In the genomic region with DNA sequence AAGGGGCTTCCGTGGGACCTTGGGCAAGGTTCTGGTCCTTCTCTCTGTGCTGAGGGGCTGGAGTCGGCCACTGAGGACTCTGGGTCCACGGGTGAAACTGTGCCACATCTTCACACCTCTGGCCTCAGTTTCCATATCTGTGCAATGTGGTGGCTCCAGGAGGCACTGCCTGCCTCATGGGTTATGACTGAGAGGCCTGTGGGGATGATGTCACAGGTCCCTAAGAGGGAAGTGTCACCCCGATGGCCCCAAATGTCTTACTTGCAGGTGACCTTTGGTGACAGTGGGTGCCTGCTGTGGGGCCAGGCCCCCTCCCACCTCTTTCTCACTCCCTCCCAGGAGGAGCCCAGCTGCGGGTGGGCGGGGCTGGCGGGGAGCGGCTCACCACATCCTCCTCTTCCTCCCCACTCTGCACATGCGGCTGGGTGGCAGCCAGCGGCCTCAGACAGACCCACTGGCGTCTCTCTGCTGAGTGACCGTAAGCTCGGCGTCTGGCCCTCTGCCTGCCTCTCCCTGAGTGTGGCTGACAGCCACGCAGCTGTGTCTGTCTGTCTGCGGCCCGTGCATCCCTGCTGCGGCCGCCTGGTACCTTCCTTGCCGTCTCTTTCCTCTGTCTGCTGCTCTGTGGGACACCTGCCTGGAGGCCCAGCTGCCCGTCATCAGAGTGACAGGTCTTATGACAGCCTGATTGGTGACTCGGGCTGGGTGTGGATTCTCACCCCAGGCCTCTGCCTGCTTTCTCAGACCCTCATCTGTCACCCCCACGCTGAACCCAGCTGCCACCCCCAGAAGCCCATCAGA, we compare ENCODE assay signal across 8 cellular contexts. TPM values are rescaled to one million over a fixed set of nuclear protein-coding genes. Genes with fewer than 3 reads are reported as not detected.
DNase-seq lines count a peak whose midpoint lies in the region; TF ChIP-seq lines count a peak whose summit lies in the region.

IL21R (plus strand) TSS at position 407 of the 801 bp plus-strand sequence. CDS start 27,898 bp downstream, outside the sequence.

- H3K27me3 ChIP-seq in parathyroid adenoma (ENCODE audit: control insufficient read depth, insufficient read depth, low read length): no peaks in the 10 kb centered on the region

- H3K27ac Mint-ChIP-seq in activated CD4-positive, alpha-beta T cell treated with anti-CD3 and anti-CD28 coated beads, Interleukin-2, amount 10 ng/mL, durations not matched to agents 7 days and 5 days: peak within 1 kb of the TSS; percentile 98

- peak within 1 kb of the TSS; percentile 98 for H3K4me3 Mint-ChIP-seq in activated CD4-positive, alpha-beta T cell treated with anti-CD3 and anti-CD28 coated beads, Interleukin-2, amount 10 ng/mL, durations not matched to agents 7 days and 5 days

- TF ChIP-seq CTCF in GM13976 (IDR thresholded peaks at IDR 0.05; ENCODE audit: borderline replicate concordance, control extremely low read depth, extremely low read depth, insufficient read depth, missing control alignments) (no peak), parathyroid adenoma (IDR thresholded peaks at IDR 0.05) (no peak)

- no peak within 1 kb of the TSS for H3K9ac ChIP-seq in parathyroid adenoma

- H3K4me3 ChIP-seq in parathyroid adenoma (ENCODE audit: low read depth, low read length): no peak within 1 kb of the TSS

- no peaks in the 10 kb centered on the region for H3K79me2 ChIP-seq in parathyroid adenoma

- peaks cover 58% of the 10 kb centered on the region for H3K4me1 Mint-ChIP-seq in activated CD4-positive, alpha-beta T cell treated with anti-CD3 and anti-CD28 coated beads, Interleukin-2, amount 10 ng/mL, durations not matched to agents 7 days and 5 days

- no peaks in the 10 kb centered on the region for H3K4me1 ChIP-seq in parathyroid adenoma

- no peak within 1 kb of the TSS for H3K4me2 ChIP-seq in parathyroid adenoma (ENCODE audit: low read length)

- H3K36me3 Mint-ChIP-seq in activated CD4-positive, alpha-beta T cell treated with anti-CD3 and anti-CD28 coated beads, Interleukin-2, amount 10 ng/mL, durations not matched to agents 7 days and 5 days (ENCODE audit: low read depth): peaks cover 37% of the 10 kb centered on the region

- H3K9me3 ChIP-seq in parathyroid adenoma (ENCODE audit: control insufficient read depth, low read length): no peaks in the 10 kb centered on the region

- H3K27ac ChIP-seq in parathyroid adenoma: no peak within 1 kb of the TSS

- no peaks in the 10 kb centered on the region for H3K36me3 ChIP-seq in parathyroid adenoma (ENCODE audit: control insufficient read depth, insufficient read depth, low read length)

- CTCF ChIA-PET in HEK293T (lab: Yijun Ruan, JAX): no interaction called here
- CTCF ChIA-PET in activated CD4-positive, alpha-beta T cell treated with anti-CD3 and anti-CD28 coated beads, Interleukin-2, amount 10 ng/mL, durations not matched to agents 7 days and 5 days (lab: Charles Lee): interaction anchor here (1.0 to 3.0 kb wide), 8 partner anchors 10 to 171 kb away, joined by 3 to 17 read pairs (median 4); no protein-coding TSS in a partner anchor

- peak within 1 kb of the TSS; percentile 73 for H2AFZ ChIP-seq in parathyroid adenoma

- POLR2A ChIA-PET in HEK293T (lab: Yijun Ruan, JAX): no interaction called here
- POLR2A ChIA-PET in activated CD4-positive, alpha-beta T cell treated with anti-CD3 and anti-CD28 coated beads, Interleukin-2, amount 10 ng/mL, durations not matched to agents 7 days and 5 days (lab: Charles Lee): no interaction called here

- in situ Hi-C loops in GM13976 (cut with MboI; ENCODE audit: low sequenced_read_pairs, unreplicated experiment): no loop called here

- DNase-seq in GM13976 (ENCODE audit: low spot score) (peak; percentile 84), HEK293T (ENCODE audit: extremely low spot score) (no peak), NCI-H1105 treated with DMSO at 0.1 percent for 48 hours (lab: John Stamatoyannopoulos, UW) (peak; percentile 24), NCI-H1436 (lab: John Stamatoyannopoulos, UW) (no peak), DMS153 treated with DMSO at 0.1 percent for 48 hours (lab: John Stamatoyannopoulos, UW; ENCODE audit: unreplicated experiment) (no peak)
- peak; percentile 87 for DNase-seq in activated CD4-positive, alpha-beta T cell treated with anti-CD3 and anti-CD28 coated beads, Interleukin-2, amount 10 ng/mL, durations not matched to agents 7 days and 5 days
- peak; percentile 83 for DNase-seq in effector CD4-positive, alpha-beta T cell

- no peaks in the 10 kb centered on the region for H3K27me3 Mint-ChIP-seq in activated CD4-positive, alpha-beta T cell treated with anti-CD3 and anti-CD28 coated beads, Interleukin-2, amount 10 ng/mL, durations not matched to agents 7 days and 5 days

- no peaks in the 10 kb centered on the region for H3K9me3 Mint-ChIP-seq in activated CD4-positive, alpha-beta T cell treated with anti-CD3 and anti-CD28 coated beads, Interleukin-2, amount 10 ng/mL, durations not matched to agents 7 days and 5 days

TF ChIP-seq in HEK293T, 16 proteins besides CTCF, POLR2A, EP300 and RAD21:
- TF ChIP-seq, protein P1, sequence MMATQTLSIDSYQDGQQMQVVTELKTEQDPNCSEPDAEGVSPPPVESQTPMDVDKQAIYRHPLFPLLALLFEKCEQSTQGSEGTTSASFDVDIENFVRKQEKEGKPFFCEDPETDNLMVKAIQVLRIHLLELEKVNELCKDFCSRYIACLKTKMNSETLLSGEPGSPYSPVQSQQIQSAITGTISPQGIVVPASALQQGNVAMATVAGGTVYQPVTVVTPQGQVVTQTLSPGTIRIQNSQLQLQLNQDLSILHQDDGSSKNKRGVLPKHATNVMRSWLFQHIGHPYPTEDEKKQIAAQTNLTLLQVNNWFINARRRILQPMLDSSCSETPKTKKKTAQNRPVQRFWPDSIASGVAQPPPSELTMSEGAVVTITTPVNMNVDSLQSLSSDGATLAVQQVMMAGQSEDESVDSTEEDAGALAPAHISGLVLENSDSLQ (IDR thresholded peaks at IDR 0.05): peak; percentile 44; the same call in 1 of the 2 replicates
- TF ChIP-seq FOXM1 (IDR thresholded peaks at IDR 0.05; ENCODE audit: borderline replicate concordance) (no peak), ELF4 (IDR thresholded peaks at IDR 0.05) (no peak)

RNA-seq across cellular contexts. Expression of gene IL21R, which starts in this region (rescaled TPM):
- total RNA-seq in activated CD4-positive, alpha-beta T cell treated with anti-CD3 and anti-CD28 coated beads, Interleukin-2, amount 10 ng/mL, durations not matched to agents 7 days and 5 days: 10 to 100 TPM; 44.4 to 45.6 TPM

Comparison
In these comparisons a context has a peak if more than half of its experiments do, and no peak if none do; other contexts are left out.
1. DNase-seq: peak in GM13976 (single experiment), NCI-H1105 treated with DMSO at 0.1 percent for 48 hours (single experiment), activated CD4-positive, alpha-beta T cell treated with anti-CD3 and anti-CD28 coated beads, Interleukin-2, amount 10 ng/mL, durations not matched to agents 7 days and 5 days (single experiment) and effector CD4-positive, alpha-beta T cell (single experiment); none in HEK293T (single experiment), NCI-H1436 (single experiment) and DMS153 treated with DMSO at 0.1 percent for 48 hours (single experiment).